18 cellular contexts compared by ENCODE assay signal in the genomic region with DNA sequence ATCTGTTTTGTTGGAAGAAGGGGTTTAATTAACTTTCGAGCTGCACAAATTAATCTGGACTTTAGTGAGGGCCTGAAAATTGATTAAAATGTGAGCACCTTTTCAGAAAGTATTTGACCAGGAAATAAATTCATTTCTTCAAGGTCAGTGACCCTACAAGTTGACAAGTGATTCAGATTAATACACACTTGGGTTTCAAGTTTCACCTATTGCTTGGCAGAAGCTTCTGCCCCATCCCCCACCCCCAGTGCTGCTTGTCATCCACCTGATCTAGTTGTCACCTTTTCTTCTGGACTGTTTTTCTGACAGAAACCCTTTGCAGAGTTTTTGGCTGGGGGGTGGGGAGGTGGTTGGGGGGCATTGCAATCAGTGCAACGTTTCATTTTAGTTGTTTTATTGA. TPM values are rescaled to one million over a fixed set of nuclear protein-coding genes. Genes with fewer than 3 reads are reported as not detected.
DNase-seq lines count a peak whose midpoint lies in the region; ATAC-seq and TF ChIP-seq lines count a peak whose summit lies in the region.
"Had no signal": no experiment of that assay in that cellular context is flagged by ENCODE, and none has a peak within 500 bp of the region (broad histone marks: within the 10 kb centered on the region; RNA-seq: fewer than 3 reads in every experiment).

No MANE protein-coding gene starts in this region.

- CTCF ChIA-PET in HCT116 (lab: Charles Lee): no interaction called here

- H4K20me1 ChIP-seq in HCT116 (ENCODE audit: insufficient read depth): no peaks in the 10 kb centered on the region

- POLR2A ChIA-PET in HCT116 (lab: Charles Lee): no interaction called here

- no peak for TF ChIP-seq CTCF in HCT116 (IDR thresholded peaks at IDR 0.05 in 2 of 3, conservative IDR thresholded peaks at IDR 0.05 in 1 of 3; ENCODE audit: borderline replicate concordance in 1 of 3, insufficient read depth in 1 of 3, low read depth in 2 of 3, low read length in 2 of 3)

- no peak overlapping the region for H3K4me3 ChIP-seq in HCT116 (replicated peaks in 1 of 2; ENCODE audit: low read depth in 1 of 2, low read length in 2 of 2)
- H3K4me3 ChIP-seq: GM23248, PC-9 had no signal

- H3K9me3 ChIP-seq in HCT116 (ENCODE audit: control insufficient read depth in 1 of 2, insufficient read depth in 1 of 2, low read depth in 1 of 2, low read length in 2 of 2): no peaks in the 10 kb centered on the region

- no peak for TF ChIP-seq RAD21 in HCT116 (IDR thresholded peaks at IDR 0.05; ENCODE audit: low read depth)

- no peak overlapping the region for H3K4me2 ChIP-seq in HCT116 (ENCODE audit: low read length)
- H3K4me2 ChIP-seq: PC-9 had no signal

- ATAC-seq in HCT116: no peak
- no peak for ATAC-seq in left ventricle myocardium superior

- H3K36me3 ChIP-seq in HCT116 (ENCODE audit: control insufficient read depth in 1 of 2, insufficient read depth in 2 of 2, low read length in 2 of 2): no peaks in the 10 kb centered on the region

- BruUV-seq in HCT116 (replicated peaks; lab: Mats Ljungman, UMichigan): no TSS peak

- intact Hi-C loops in HCT116 (cut with micrococcal nuclease): no loop called here
- intact Hi-C loops in left ventricle myocardium superior (cut with micrococcal nuclease): no loop called here

- H3K9me2 ChIP-seq in HCT116 (ENCODE audit: insufficient read depth): no peaks in the 10 kb centered on the region

- H3K4me1 ChIP-seq in HCT116 (ENCODE audit: control insufficient read depth in 1 of 2, insufficient read depth in 2 of 2, low read length in 2 of 2): peaks cover 6 to 10% of the 10 kb centered on the region in 2 experiments

- H3K79me2 ChIP-seq in HCT116 (ENCODE audit: insufficient read depth, low read length): no peaks in the 10 kb centered on the region

- H3K27me3 ChIP-seq in HCT116 (ENCODE audit: insufficient read depth, low read length): no peaks in the 10 kb centered on the region

- DNase-seq in NCI-H1105 (lab: John Stamatoyannopoulos, UW): peak; percentile 5
- DNase-seq in NCI-H1105 treated with DMSO at 0.1 percent for 48 hours (lab: John Stamatoyannopoulos, UW): no peak
- DNase-seq in HCT116 (ENCODE audit: low read depth, low spot score): no peak
- DNase-seq in NCI-H2171 treated with DMSO at 0.1 percent for 48 hours (lab: John Stamatoyannopoulos, UW): peak; percentile 67
- peak; percentile 11 for DNase-seq in iPS-NIHi11 (ENCODE audit: low spot score)
- no peak for DNase-seq in NCI-H2081 treated with DMSO at 0.1 percent for 48 hours (lab: John Stamatoyannopoulos, UW)
- no peak for DNase-seq in stimulated activated CD8-positive, alpha-beta memory T cell treated with anti-CD3 and anti-CD28 coated beads, Interleukin-4, amount 100 ng/mL, for 48 hours
- DNase-seq in left ventricle myocardium superior: no peak
- DNase-seq: 8988T, GM23248, KBM-7, NCI-H1436, NCI-H1930, NCI-H345 had no signal

- no peak for TF ChIP-seq POLR2A in HCT116 (IDR thresholded peaks at IDR 0.05; ENCODE audit: borderline replicate concordance, extremely low read depth, insufficient read depth, insufficient read length)

- RAD21 ChIA-PET in HCT116 (lab: Charles Lee; ENCODE audit: low non-redundant PET in 1 of 2, low total read pairs in 2 of 2, uncharacterized antibody in 2 of 2, unreplicated experiment in 2 of 2): no interaction called here

- H3K27ac ChIP-seq in HCT116 (ENCODE audit: low read depth, low read length): no peak overlapping the region
- H3K27ac ChIP-seq: GM23248, PC-9, RWPE1 had no signal

- H3K9ac ChIP-seq in HCT116 (ENCODE audit: low read length): no peak overlapping the region
- H3K9ac ChIP-seq: GM23248 had no signal

- H2AFZ ChIP-seq in HCT116 (ENCODE audit: low read depth, low read length, poor library complexity, severe bottlenecking): no peak overlapping the region
- H2AFZ ChIP-seq: GM23248, PC-9 had no signal

TF ChIP-seq in HCT116, 20 proteins besides CTCF, POLR2A, EP300 and RAD21:
- no peak for TF ChIP-seq POLR2AphosphoS5 (IDR thresholded peaks at IDR 0.05; ENCODE audit: low read depth, low read length)
- 0 out of 2 replicates have a peak, but pooled peaks have one; percentile 9 for TF ChIP-seq FOSL1 (IDR thresholded peaks at IDR 0.05; ENCODE audit: low read depth)

RNA-seq across cellular contexts. Expression of a gene that starts 46.2 kb away (rescaled TPM):
- total RNA-seq in HCT116 (2021; ENCODE audit: unreplicated experiment): not detected
- 0.08 and 0.29 TPM in 2 replicates for polyA plus RNA-seq in HCT116 (2012)
- total RNA-seq in left ventricle myocardium superior: not detected
- total RNA-seq: GM23248 had no signal
- polyA plus RNA-seq: AG04450, CD14-positive monocyte, GM23248 had no signal

Comparison
In these comparisons a context has a peak if more than half of its experiments do, and no peak if none do; other contexts are left out.
1. DNase-seq: peak in NCI-H1105 (single experiment), NCI-H2171 treated with DMSO at 0.1 percent for 48 hours (single experiment) and iPS-NIHi11 (single experiment); none in NCI-H1105 treated with DMSO at 0.1 percent for 48 hours (single experiment), HCT116 (single experiment), NCI-H2081 treated with DMSO at 0.1 percent for 48 hours (single experiment), stimulated activated CD8-positive, alpha-beta memory T cell treated with anti-CD3 and anti-CD28 coated beads, Interleukin-4, amount 100 ng/mL, for 48 hours (single experiment) and left ventricle myocardium superior (single experiment).